Comparison of ENCODE assay signal across 1 cellular context in genomic region chr2:239230318-239231052, GRCh38.
TF ChIP-seq lines count a peak whose summit lies in the region.

No MANE protein-coding gene starts in this region.

TF ChIP-seq in GM23338, 12 proteins besides CTCF, POLR2A, EP300 and RAD21 (continued from another document):
- TF ChIP-seq REST (IDR thresholded peaks at IDR 0.05; ENCODE audit: unreplicated experiment), result no peak
- TF ChIP-seq EZH2phosphoT487 (IDR thresholded peaks at IDR 0.05; ENCODE audit: unreplicated experiment), result no peak
